Comparison of ENCODE assay signal across 13 cellular contexts in genomic region chr5:138844812-138845513, GRCh38. TPM values are rescaled to one million over a fixed set of nuclear protein-coding genes. Genes with fewer than 3 reads are reported as not detected.
DNase-seq lines count a peak whose midpoint lies in the region; ATAC-seq, FAIRE-seq and TF ChIP-seq lines count a peak whose summit lies in the region.
"Had no signal": no experiment of that assay in that cellular context is flagged by ENCODE, and none has a peak within 500 bp of the region (broad histone marks: within the 10 kb centered on the region; RNA-seq: fewer than 3 reads in every experiment).

No MANE protein-coding gene starts in this region.

- DNase-seq in A549 (ENCODE audit: low read depth in 1 of 2, low spot score in 1 of 2) = no peak
- peak; percentile 58 for DNase-seq in NCI-H69 (lab: John Stamatoyannopoulos, UW)
- DNase-seq in endothelial cell of umbilical vein (ENCODE audit: low read depth, low spot score) = peak; percentile 74
- no peak for DNase-seq in LoVo (ENCODE audit: low spot score)
- no peak for DNase-seq in activated CD4-positive, alpha-beta T cell treated with anti-CD3 and anti-CD28 coated beads, Interleukin-2, amount 50 U/mL, for 48 hours
- DNase-seq in NCI-H1436 treated with DMSO at 0.1 percent for 48 hours (lab: John Stamatoyannopoulos, UW) = no peak
- DNase-seq: activated T-cell treated with anti-CD3 and anti-CD28 coated beads, Interleukin-2, amount 50 U/mL, for 4 hours; SHP77 treated with DMSO at 0.1 percent for 48 hours had no signal

- H3K9me1 ChIP-seq in endothelial cell of umbilical vein (replicated peaks; ENCODE audit: control insufficient read depth, extremely low read depth, insufficient read depth, low read length) = no peaks in the 10 kb centered on the region

- no peak overlapping the region for H3K27ac ChIP-seq in A549
- H3K27ac ChIP-seq in endothelial cell of umbilical vein (ENCODE audit: insufficient read depth, low read depth, low read length) = peak overlapping the region; percentile 62

- H3K9me3 Mint-ChIP-seq in nephron = no peaks in the 10 kb centered on the region
- H3K9me3 Mint-ChIP-seq: activated T-cell treated with anti-CD3 and anti-CD28 coated beads, Interleukin-2, amount 50 U/mL, for 4 hours; natural killer cell treated with Interleukin-12 subunit alpha and Interleukin-12 subunit beta and Interleukin-15 and Interleukin-18, amount 100 ng/mL, for 72 hours had no signal

- H3K36me3 Mint-ChIP-seq in nephron (ENCODE audit: low read depth) = peaks cover 11% of the 10 kb centered on the region
- H3K36me3 Mint-ChIP-seq: natural killer cell treated with Interleukin-12 subunit alpha and Interleukin-12 subunit beta and Interleukin-15 and Interleukin-18, amount 100 ng/mL, for 72 hours had no signal

- no peaks in the 10 kb centered on the region for H3K27me3 Mint-ChIP-seq in nephron (ENCODE audit: low read depth)
- H3K27me3 Mint-ChIP-seq: B cell; natural killer cell treated with Interleukin-12 subunit alpha and Interleukin-12 subunit beta and Interleukin-15 and Interleukin-18, amount 100 ng/mL, for 72 hours had no signal

- H3K4me2 ChIP-seq in A549 = peak overlapping the region; percentile 54
- peak overlapping the region; percentile 78 for H3K4me2 ChIP-seq in endothelial cell of umbilical vein (ENCODE audit: insufficient read depth, low read length)

- H3K27me3 ChIP-seq in endothelial cell of umbilical vein (ENCODE audit: control insufficient read depth in 2 of 2, insufficient read depth in 2 of 2, low read length in 2 of 2) = no peaks in the 10 kb centered on the region

- POLR2A ChIA-PET in A549 (lab: Yijun Ruan, JAX) = no interaction called here
- POLR2A ChIA-PET in endothelial cell of umbilical vein (lab: Charles Lee) = interaction anchor here (0.9 kb wide), 1 partner anchor 12 kb away, joined by 3 read pairs; no protein-coding TSS in a partner anchor

- peaks cover 67% of the 10 kb centered on the region for H3K4me1 Mint-ChIP-seq in nephron

- intact Hi-C loops in endothelial cell of umbilical vein (cut with micrococcal nuclease) = loop anchor here (5.0 kb wide), 1 partner anchor 57 kb away; no protein-coding TSS in a partner anchor

- H3K9ac ChIP-seq in endothelial cell of umbilical vein (replicated peaks; ENCODE audit: extremely low read depth, insufficient read depth, low read length) = peak overlapping the region; percentile 14

- no peak for TF ChIP-seq EP300 in A549 (IDR thresholded peaks at IDR 0.05)

- 24% methylated on average over 6 of the region's 6 CpGs for WGBS in A549 (ENCODE audit: missing lambda C conversion rate)

- ATAC-seq in A549 (peak; percentile 50 to 78; a peak in 4 of 6 replicates), GM21576 (IDR thresholded peaks at IDR 0.05; ENCODE audit: unreplicated experiment) (no peak)
- ATAC-seq: activated T-cell treated with anti-CD3 and anti-CD28 coated beads, Interleukin-2, amount 50 U/mL, for 4 hours; natural killer cell treated with Interleukin-12 subunit alpha and Interleukin-12 subunit beta and Interleukin-15 and Interleukin-18, amount 100 ng/mL, for 72 hours had no signal

- no peak for TF ChIP-seq RAD21 in A549 (conservative IDR thresholded peaks at IDR 0.05 in 1 of 2, IDR thresholded peaks at IDR 0.05 in 1 of 2)

- H3K4me3 ChIP-seq in A549 = no peak overlapping the region
- no peak overlapping the region for H3K4me3 ChIP-seq in endothelial cell of umbilical vein (replicated peaks in 1 of 3; ENCODE audit: insufficient read depth in 1 of 3, low read depth in 1 of 3, low read length in 3 of 3)

- no peak overlapping the region for H2AFZ ChIP-seq in endothelial cell of umbilical vein (ENCODE audit: low read depth, low read length)

- TF ChIP-seq POLR2A in A549 (IDR thresholded peaks at IDR 0.05; ENCODE audit: low read length) (no peak), endothelial cell of umbilical vein (IDR thresholded peaks at IDR 0.05; ENCODE audit: low read depth, low read length) (no peak)

- dilution Hi-C loops in endothelial cell of umbilical vein (cut with MboI; ENCODE audit: extremely low pct_ligation_motif_present, low sequenced_read_pairs) = no loop called here

- CTCF ChIA-PET in A549 (lab: Yijun Ruan, JAX) = interaction anchor here (0.7 to 1.7 kb wide), 6 partner anchors 10 to 65 kb away, joined by 3 to 5 read pairs (median 3); no protein-coding TSS in a partner anchor
- CTCF ChIA-PET in endothelial cell of umbilical vein (lab: Charles Lee) = interaction anchor here (0.5 to 2.0 kb wide), 15 partner anchors 9 to 493 kb away, joined by 3 to 11 read pairs (median 3); partner anchors contain the start of genes KDM3B and LRRTM2

- no peak overlapping the region for H3K4me3 Mint-ChIP-seq in nephron
- H3K4me3 Mint-ChIP-seq: activated T-cell treated with anti-CD3 and anti-CD28 coated beads, Interleukin-2, amount 50 U/mL, for 4 hours; B cell; natural killer cell treated with Interleukin-12 subunit alpha and Interleukin-12 subunit beta and Interleukin-15 and Interleukin-18, amount 100 ng/mL, for 72 hours had no signal

- peak overlapping the region; percentile 56 to 76 (median 70) for H3K27ac Mint-ChIP-seq in nephron
- H3K27ac Mint-ChIP-seq: B cell; natural killer cell treated with Interleukin-12 subunit alpha and Interleukin-12 subunit beta and Interleukin-15 and Interleukin-18, amount 100 ng/mL, for 72 hours had no signal

- BruUV-seq in endothelial cell of umbilical vein (replicated peaks; lab: Mats Ljungman, UMichigan) = no TSS peak

- peak; percentile 46 for FAIRE-seq in A549 (lab: Jason Lieb, UNC)
- FAIRE-seq in endothelial cell of umbilical vein (lab: Jason Lieb, UNC) = peak; percentile 83

- TF ChIP-seq CTCF in A549 (IDR thresholded peaks at IDR 0.05) (no peak), endothelial cell of umbilical vein (IDR thresholded peaks at IDR 0.05; ENCODE audit: extremely low read depth in 1 of 2, insufficient read depth in 1 of 2, low read depth in 1 of 2, low read length in 2 of 2) (no peak), nephron (IDR thresholded peaks at IDR 0.05; ENCODE audit: unreplicated experiment in 3 of 3) (no peak)

- H3K79me2 ChIP-seq in endothelial cell of umbilical vein (ENCODE audit: control insufficient read depth, insufficient read depth, low read length) = peaks cover 85% of the 10 kb centered on the region

- H4K20me1 ChIP-seq in endothelial cell of umbilical vein (replicated peaks; ENCODE audit: control insufficient read depth, extremely low read depth, insufficient read depth, low read length) = peaks cover 22% of the 10 kb centered on the region

- H3K4me1 ChIP-seq in A549 (peaks cover 51% of the 10 kb centered on the region), endothelial cell of umbilical vein (ENCODE audit: control insufficient read depth, extremely low read depth, insufficient read depth, low read length) (peaks cover 33% of the 10 kb centered on the region)

- H3K9me3 ChIP-seq in A549 = no peaks in the 10 kb centered on the region
- H3K9me3 ChIP-seq in endothelial cell of umbilical vein (replicated peaks; ENCODE audit: control insufficient read depth, insufficient read depth, low read length) = no peaks in the 10 kb centered on the region

- H3K36me3 ChIP-seq in endothelial cell of umbilical vein (ENCODE audit: control insufficient read depth in 2 of 2, extremely low read depth in 1 of 2, insufficient read depth in 2 of 2, low read length in 2 of 2) = no peaks in the 10 kb centered on the region

TF ChIP-seq in A549, 52 proteins besides CTCF, POLR2A, EP300 and RAD21 (continues in another document):
- TF ChIP-seq ZFP36 (IDR thresholded peaks at IDR 0.05; ENCODE audit: borderline replicate concordance, partially characterized antibody) = no peak
- no peak for TF ChIP-seq RCOR1 (IDR thresholded peaks at IDR 0.05; ENCODE audit: low read depth, low read length)

TF ChIP-seq in endothelial cell of umbilical vein, 7 proteins besides CTCF, POLR2A, EP300 and RAD21:
- peak; percentile 36 for TF ChIP-seq FOS (IDR thresholded peaks at IDR 0.05; ENCODE audit: borderline replicate concordance, insufficient read depth, low read length)
- TF ChIP-seq JUN (IDR thresholded peaks at IDR 0.05; ENCODE audit: borderline replicate concordance, insufficient read depth, insufficient read length, low read depth) = no peak
- peak; percentile 54 for TF ChIP-seq POLR2AphosphoS5 (IDR thresholded peaks at IDR 0.05; ENCODE audit: insufficient read depth, low read depth, low read length)

RNA-seq across cellular contexts. Expression of gene LRRTM2, which starts 30.2 kb away (rescaled TPM):
- polyA plus RNA-seq in A549 (2011; rRNA removed) = not detected in 2 replicates
- polyA plus RNA-seq in A549 (2012; cell fraction: cytosol; rRNA removed) = not detected in 2 replicates
- polyA plus RNA-seq in A549 (2012; cell fraction: nucleus; rRNA removed) = 0.02 TPM in 1 of 2 replicates, not detected in the other
- not detected in 3 replicates for polyA plus RNA-seq in A549 (2017; fragmentation: RNase III; extraction: RNeasy Plus Mini Kit Qiagen cat#74134 plus additional on column Dnase treatment)
- not detected in 2 replicates for polyA minus RNA-seq in A549 (2011; rRNA and poly(A)+ RNA removed)
- total RNA-seq in endothelial cell of umbilical vein = 0.14 and 0.20 TPM in 2 replicates
- polyA plus RNA-seq in endothelial cell of umbilical vein = 0.06 and 0.10 TPM in 2 replicates
- polyA plus RNA-seq in endothelial cell of umbilical vein (2011; cell fraction: cytosol; rRNA removed) = 0.08 and 0.09 TPM in 2 replicates
- 0.17 and 0.21 TPM in 2 replicates for polyA plus RNA-seq in endothelial cell of umbilical vein (2011; cell fraction: nucleus; rRNA removed)
- polyA plus RNA-seq in endothelial cell of umbilical vein (2012) = 0.33 and 0.51 TPM in 2 replicates
- 0.34 and 0.42 TPM in 2 replicates for polyA minus RNA-seq in endothelial cell of umbilical vein
- not detected for polyA minus RNA-seq in endothelial cell of umbilical vein (2011; cell fraction: cytosol; rRNA and poly(A)+ RNA removed)
- 0.58 and 0.82 TPM in 2 replicates for polyA minus RNA-seq in endothelial cell of umbilical vein (2011; cell fraction: nucleus; rRNA and poly(A)+ RNA removed)
- total RNA-seq: B cell, epithelial cell of proximal tubule had no signal

Comparison
In these comparisons a context has a peak if more than half of its experiments do, and no peak if none do; other contexts are left out.
1. DNase-seq: peak in NCI-H69 (single experiment) and endothelial cell of umbilical vein (single experiment); none in A549 (0 of 2), LoVo (single experiment), activated CD4-positive, alpha-beta T cell treated with anti-CD3 and anti-CD28 coated beads, Interleukin-2, amount 50 U/mL, for 48 hours (0 of 2) and NCI-H1436 treated with DMSO at 0.1 percent for 48 hours (single experiment).